ENCODE assay signal across 8 cellular contexts in genomic region chr5:125485003-125485641, GRCh38.
DNase-seq lines count a peak whose midpoint lies in the region; ATAC-seq and TF ChIP-seq lines count a peak whose summit lies in the region.

No MANE protein-coding gene starts in this region.

- no peak overlapping the region for H3K4me3 ChIP-seq in LNCaP clone FGC (ENCODE audit: low read depth, low read length)

- ATAC-seq in GM18861 (IDR thresholded peaks at IDR 0.05; ENCODE audit: unreplicated experiment) (no peak), HG03565 (IDR thresholded peaks at IDR 0.05; ENCODE audit: unreplicated experiment) (no peak)

- DNase-seq in C1 segment of cervical spinal cord (lab: John Stamatoyannopoulos, UW) (peak in 10 of 14 donors; percentile 24 to 85 (median 52)), LNCaP clone FGC (ENCODE audit: low read depth) (peak; percentile 71), SHP77 treated with DMSO at 0.1 percent for 48 hours (lab: John Stamatoyannopoulos, UW) (peak; percentile 97), fibroblast of peridontal ligament (ENCODE audit: extremely low read depth) (peak; percentile 100), non-pigmented ciliary epithelial cell (ENCODE audit: low read depth) (peak; percentile 90), cerebellar nuclear complex (lab: John Stamatoyannopoulos, UW) (no peak)

- no peak for TF ChIP-seq CTCF in LNCaP clone FGC (IDR thresholded peaks at IDR 0.05; ENCODE audit: control insufficient read depth, extremely low read depth, insufficient read depth)

Comparison
In these comparisons a context has a peak if more than half of its experiments do, and no peak if none do; other contexts are left out.
1. DNase-seq: peak in C1 segment of cervical spinal cord (10 of 14), LNCaP clone FGC (single experiment), SHP77 treated with DMSO at 0.1 percent for 48 hours (single experiment), fibroblast of peridontal ligament (single experiment) and non-pigmented ciliary epithelial cell (single experiment); none in cerebellar nuclear complex (0 of 2).